Comparison of ENCODE assay signal across 23 cellular contexts in genomic region chr15:84151205-84151931, GRCh38.
A peak's percentile ranks its signal among the peaks of the same experiment; 100 is the strongest.
DNase-seq lines count a peak whose midpoint lies in the region.
"Had no signal": no experiment of that assay in that cellular context is flagged by ENCODE, and none has a peak within 500 bp of the region (broad histone marks: within the 10 kb centered on the region; RNA-seq: fewer than 3 reads in every experiment).

No MANE protein-coding gene starts in this region.

- H3K9me3 Mint-ChIP-seq in activated naive CD4-positive, alpha-beta T cell treated with anti-CD3 and anti-CD28 coated beads, Interleukin-2, amount 10 ng/mL, durations not matched to agents 7 days and 5 days = no peaks in the 10 kb centered on the region
- H3K9me3 Mint-ChIP-seq: CD8-positive, alpha-beta T cell had no signal

- no peak overlapping the region for H3K27ac ChIP-seq in trophoblast cell (ENCODE audit: low read depth, low read length)
- H3K27ac ChIP-seq: epithelial cell of prostate, ovary, upper lobe of left lung had no signal

- no peaks in the 10 kb centered on the region for H3K79me2 ChIP-seq in trophoblast cell (ENCODE audit: control insufficient read depth, insufficient read depth, low read length, poor library complexity)

- CTCF ChIA-PET in activated naive CD4-positive, alpha-beta T cell treated with anti-CD3 and anti-CD28 coated beads, Interleukin-2, amount 10 ng/mL, durations not matched to agents 7 days and 5 days (lab: Charles Lee) = no interaction called here

- H3K27me3 Mint-ChIP-seq in activated naive CD4-positive, alpha-beta T cell treated with anti-CD3 and anti-CD28 coated beads, Interleukin-2, amount 10 ng/mL, durations not matched to agents 7 days and 5 days = no peaks in the 10 kb centered on the region

- no CpG with 5 or more reads among the region's 11 CpGs for WGBS in trophoblast cell (ENCODE audit: extremely low coverage, insufficient coverage, insufficient read length)

- H4K8ac ChIP-seq in trophoblast cell (ENCODE audit: low read depth, low read length) = peak overlapping the region; percentile 10

- H2AFZ ChIP-seq in trophoblast cell (ENCODE audit: insufficient read depth, low read length, poor library complexity) = no peak overlapping the region

- no peak overlapping the region for H2BK12ac ChIP-seq in trophoblast cell (ENCODE audit: low read length)

- H4K12ac ChIP-seq in trophoblast cell (ENCODE audit: low read depth, low read length) = no peak overlapping the region

- no peaks in the 10 kb centered on the region for H3K9me3 ChIP-seq in trophoblast cell (ENCODE audit: insufficient read depth, low read depth, low read length)
- H3K9me3 ChIP-seq: HAP-1, ovary, upper lobe of left lung had no signal

- H3K14ac ChIP-seq in trophoblast cell (ENCODE audit: low read length) = no peak overlapping the region

- no peak overlapping the region for H2BK5ac ChIP-seq in trophoblast cell (ENCODE audit: low read depth, low read length, poor library complexity)

- H3K79me1 ChIP-seq in trophoblast cell (ENCODE audit: low read length) = no peaks in the 10 kb centered on the region

- no peaks in the 10 kb centered on the region for H3K4me1 ChIP-seq in trophoblast cell (ENCODE audit: control insufficient read depth in 1 of 2, insufficient read depth in 2 of 2, low read length in 2 of 2)
- H3K4me1 ChIP-seq: HAP-1, upper lobe of left lung had no signal

- H4K91ac ChIP-seq in trophoblast cell (ENCODE audit: low read depth, low read length) = no peak overlapping the region

- H3K4me2 ChIP-seq in trophoblast cell (ENCODE audit: low read length) = no peak overlapping the region

- no peak overlapping the region for H3K4me3 ChIP-seq in trophoblast cell (ENCODE audit: low read depth, low read length)
- H3K4me3 ChIP-seq: HAP-1, ovary, upper lobe of left lung had no signal

- H3K23ac ChIP-seq in trophoblast cell (ENCODE audit: low read length) = no peak overlapping the region

- H3K4me1 Mint-ChIP-seq in activated naive CD4-positive, alpha-beta T cell treated with anti-CD3 and anti-CD28 coated beads, Interleukin-2, amount 10 ng/mL, durations not matched to agents 7 days and 5 days = no peaks in the 10 kb centered on the region

- H3K36me3 Mint-ChIP-seq in activated naive CD4-positive, alpha-beta T cell treated with anti-CD3 and anti-CD28 coated beads, Interleukin-2, amount 10 ng/mL, durations not matched to agents 7 days and 5 days = no peaks in the 10 kb centered on the region
- H3K36me3 Mint-ChIP-seq: CD8-positive, alpha-beta T cell had no signal

- DNase-seq in Daoy (ENCODE audit: low read depth) (peak; percentile 43), NCI-H226 (peak; percentile 91), iPS-NIHi11 (ENCODE audit: low spot score) (peak; percentile 33), trophoblast cell (no peak), NCI-H2227 (lab: John Stamatoyannopoulos, UW; ENCODE audit: unreplicated experiment) (no peak), HT-29 (ENCODE audit: low spot score) (no peak)
- DNase-seq in activated naive CD4-positive, alpha-beta T cell treated with anti-CD3 and anti-CD28 coated beads, Interleukin-2, amount 10 ng/mL, durations not matched to agents 7 days and 5 days = no peak
- DNase-seq: activated CD4-positive, CD25-positive, alpha-beta regulatory T cell treated with anti-CD3 and anti-CD28 coated beads, Interleukin-2, amount 50 U/mL, for 72 hours; activated CD8-positive, alpha-beta T cell treated with anti-CD3 and anti-CD28 coated beads, Interleukin-2, amount 10 ng/mL, durations not matched to agents 7 days and 5 days; amygdala; CD8-positive, alpha-beta T cell; foreskin fibroblast; KG1; kidney glomerular epithelial cell; MV-4-11; NCI-H1694 treated with DMSO at 0.1 percent for 48 hours; PC-3; SIG-M5; stimulated activated CD4-positive, alpha-beta T cell treated with anti-CD3 and anti-CD28 coated beads, Interleukin-15, amount 100 ng/mL, for 24 hours; upper lobe of left lung had no signal

- no peak overlapping the region for H3K4ac ChIP-seq in trophoblast cell (ENCODE audit: low read depth, low read length)

- no peak overlapping the region for H2BK120ac ChIP-seq in trophoblast cell (ENCODE audit: insufficient read depth, low read length, poor library complexity)

- no peak overlapping the region for H3K4me3 Mint-ChIP-seq in activated naive CD4-positive, alpha-beta T cell treated with anti-CD3 and anti-CD28 coated beads, Interleukin-2, amount 10 ng/mL, durations not matched to agents 7 days and 5 days
- H3K4me3 Mint-ChIP-seq: activated CD8-positive, alpha-beta T cell treated with anti-CD3 and anti-CD28 coated beads, Interleukin-2, amount 10 ng/mL, durations not matched to agents 7 days and 5 days; CD8-positive, alpha-beta T cell had no signal

- no peak overlapping the region for H3K27ac Mint-ChIP-seq in activated naive CD4-positive, alpha-beta T cell treated with anti-CD3 and anti-CD28 coated beads, Interleukin-2, amount 10 ng/mL, durations not matched to agents 7 days and 5 days
- H3K27ac Mint-ChIP-seq: activated CD8-positive, alpha-beta T cell treated with anti-CD3 and anti-CD28 coated beads, Interleukin-2, amount 10 ng/mL, durations not matched to agents 7 days and 5 days; CD8-positive, alpha-beta T cell had no signal

- no peaks in the 10 kb centered on the region for H3K36me3 ChIP-seq in trophoblast cell (ENCODE audit: control insufficient read depth in 1 of 2, insufficient read depth in 2 of 2, low read length in 2 of 2)
- H3K36me3 ChIP-seq: HAP-1, ovary, upper lobe of left lung had no signal

- H2AK5ac ChIP-seq in trophoblast cell (ENCODE audit: low read length) = no peak overlapping the region

- H3K27me3 ChIP-seq in trophoblast cell (ENCODE audit: insufficient read depth, low read length) = no peaks in the 10 kb centered on the region
- H3K27me3 ChIP-seq: ovary, upper lobe of left lung had no signal

- H3K18ac ChIP-seq in trophoblast cell (ENCODE audit: low read length) = no peak overlapping the region

- no peak overlapping the region for H3K9ac ChIP-seq in trophoblast cell (ENCODE audit: low read length)

Comparison
In these comparisons a context has a peak if more than half of its experiments do, and no peak if none do; other contexts are left out.
1. DNase-seq: peak in Daoy (single experiment), NCI-H226 (single experiment) and iPS-NIHi11 (single experiment); none in trophoblast cell (0 of 2), NCI-H2227 (single experiment), activated naive CD4-positive, alpha-beta T cell treated with anti-CD3 and anti-CD28 coated beads, Interleukin-2, amount 10 ng/mL, durations not matched to agents 7 days and 5 days (single experiment) and HT-29 (single experiment).